In the genomic region with DNA sequence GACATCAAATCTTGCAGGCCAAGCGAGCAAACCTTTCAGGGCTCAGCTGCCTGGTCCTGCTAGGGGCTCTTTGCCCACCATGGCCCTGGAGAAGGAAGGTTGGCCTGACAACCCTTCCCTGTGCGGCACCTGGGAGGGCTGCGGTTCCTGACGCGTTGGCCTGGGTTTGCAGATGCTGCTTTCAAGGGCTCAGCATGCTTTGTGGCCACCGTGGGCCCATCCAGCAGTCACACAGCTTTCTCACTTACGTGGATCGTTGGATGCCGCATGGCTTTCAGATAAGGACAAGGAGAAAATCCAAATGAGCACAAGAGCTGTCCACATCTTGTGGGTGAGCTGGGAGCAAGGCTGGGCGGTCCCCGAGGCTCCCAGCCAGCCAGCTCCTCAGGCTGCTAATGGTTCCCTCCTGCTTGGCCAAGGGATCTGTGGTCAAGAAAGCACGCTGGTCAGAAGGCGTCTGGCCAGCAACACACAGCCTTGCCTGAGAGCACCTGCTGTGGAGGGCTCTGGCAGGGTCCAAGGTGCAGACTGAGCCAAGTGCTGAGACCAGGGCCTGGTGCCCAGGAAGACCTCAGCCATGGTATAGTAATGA, we compare ENCODE assay signal across 17 cellular contexts.
"Had no signal": no experiment of that assay in that cellular context is flagged by ENCODE, and none has a peak within 500 bp of the region (broad histone marks: within the 10 kb centered on the region; RNA-seq: fewer than 3 reads in every experiment).

No MANE protein-coding gene starts in this region.

- H3K27me3 ChIP-seq: body of pancreas, colonic mucosa, neutrophil, tibial nerve, uterus had no signal

- H3K4me1 ChIP-seq: body of pancreas, colonic mucosa, lower lobe of right lung, parathyroid adenoma, uterus had no signal

- H3K27ac ChIP-seq: body of pancreas, colonic mucosa, lower lobe of right lung, neutrophil, parathyroid adenoma, tibial nerve, uterus, VCaP had no signal

- H3K27ac Mint-ChIP-seq: activated CD4-positive, alpha-beta memory T cell treated with anti-CD3 and anti-CD28 coated beads for 36 hours; activated naive CD8-positive, alpha-beta T cell; activated T-helper 1 cell treated with anti-CD3 and anti-CD28 coated beads, Interleukin-12 subunit alpha, Interleukin-12 subunit beta, Interleukin-2, Interleukin-4 antibody, amounts not matched to agents 30 ng/mL and 10 ng/mL and 1 ng/mL, durations not matched to agents 14 hours and 24 hours and 36 hours; stimulated activated naive CD8-positive, alpha-beta T cell treated with anti-CD3 and anti-CD28 coated beads, Interleukin-15, Interleukin-2, amounts not matched to agents 100 ng/mL and 50 ng/mL, for 24 hours; T-helper 17 cell had no signal

- ATAC-seq: body of pancreas, lower lobe of right lung, natural killer cell, T-helper 17 cell had no signal

- H3K9me3 Mint-ChIP-seq: activated CD4-positive, alpha-beta memory T cell treated with anti-CD3 and anti-CD28 coated beads for 36 hours; activated T-helper 1 cell treated with anti-CD3 and anti-CD28 coated beads, Interleukin-12 subunit alpha, Interleukin-12 subunit beta, Interleukin-2, Interleukin-4 antibody, amounts not matched to agents 30 ng/mL and 10 ng/mL and 1 ng/mL, durations not matched to agents 14 hours and 24 hours and 36 hours; natural killer cell; stimulated activated naive CD8-positive, alpha-beta T cell treated with anti-CD3 and anti-CD28 coated beads, Interleukin-15, Interleukin-2, amounts not matched to agents 100 ng/mL and 50 ng/mL, for 24 hours had no signal

- H3K9me3 ChIP-seq: body of pancreas, colonic mucosa, lower lobe of right lung, neutrophil, tibial nerve, uterus had no signal

- DNase-seq: activated CD4-positive, alpha-beta memory T cell treated with anti-CD3 and anti-CD28 coated beads for 36 hours; activated CD4-positive, alpha-beta T cell treated with anti-CD3 and anti-CD28 coated beads for 1 hour; activated T-cell treated with anti-CD3 and anti-CD28 coated beads for 4 hours; body of pancreas; colonic mucosa; lower lobe of right lung; natural killer cell; stimulated activated CD4-positive, alpha-beta T cell treated with anti-CD3 and anti-CD28 coated beads, Interleukin-2, amount 100 ng/mL, for 24 hours; T-helper 17 cell; uterus had no signal

- H3K4me3 ChIP-seq: body of pancreas, colonic mucosa, lower lobe of right lung, tibial nerve, uterus had no signal

- H3K4me3 Mint-ChIP-seq: activated CD4-positive, alpha-beta memory T cell treated with anti-CD3 and anti-CD28 coated beads for 36 hours; activated naive CD8-positive, alpha-beta T cell; activated T-helper 1 cell treated with anti-CD3 and anti-CD28 coated beads, Interleukin-12 subunit alpha, Interleukin-12 subunit beta, Interleukin-2, Interleukin-4 antibody, amounts not matched to agents 30 ng/mL and 10 ng/mL and 1 ng/mL, durations not matched to agents 14 hours and 24 hours and 36 hours; natural killer cell; stimulated activated naive CD8-positive, alpha-beta T cell treated with anti-CD3 and anti-CD28 coated beads, Interleukin-15, Interleukin-2, amounts not matched to agents 100 ng/mL and 50 ng/mL, for 24 hours; T-helper 17 cell had no signal

- H3K36me3 Mint-ChIP-seq: natural killer cell had no signal
